Comparison of ENCODE assay signal across 12 cellular contexts in the genomic region with DNA sequence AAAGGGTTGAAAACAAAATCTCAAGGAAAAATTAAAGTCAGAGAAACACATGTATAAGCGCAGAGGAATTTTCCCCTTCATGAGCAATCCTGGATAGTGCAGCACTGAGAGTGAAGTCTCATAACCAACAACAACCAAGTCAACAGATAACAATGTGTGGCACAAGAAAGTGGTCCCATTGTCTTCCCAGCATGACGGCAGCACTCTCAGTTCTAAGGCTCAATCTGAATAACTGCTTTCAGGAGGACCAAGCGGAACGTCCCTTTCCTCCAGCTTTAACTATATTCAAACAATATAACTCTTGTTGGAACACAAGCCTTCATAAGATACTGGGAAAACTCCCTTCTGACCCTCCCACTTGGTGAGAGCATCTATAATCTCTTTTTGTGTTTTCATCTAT.
A peak's percentile ranks its signal among the peaks of the same experiment; 100 is the strongest.
DNase-seq lines count a peak whose midpoint lies in the region; ATAC-seq and TF ChIP-seq lines count a peak whose summit lies in the region.
"Had no signal": no experiment of that assay in that cellular context is flagged by ENCODE, and none has a peak within 500 bp of the region (broad histone marks: within the 10 kb centered on the region; RNA-seq: fewer than 3 reads in every experiment).

No MANE protein-coding gene starts in this region.

- peak overlapping the region; percentile 61 to 89 (median 82) for H3K27ac ChIP-seq in heart left ventricle
- H3K27ac ChIP-seq in vagina: peak overlapping the region; percentile 27

- intact Hi-C loops in heart left ventricle (cut with DNase I): loop anchor here in 2 of 10 donors (5.0 to 10.0 kb wide), 4 partner anchors 92 to 228 kb away; no protein-coding TSS in a partner anchor
- intact Hi-C loops in cardiac septum (cut with DNase I): loop anchor here (5.0 kb wide), 1 partner anchor 92 kb away; no protein-coding TSS in a partner anchor
- intact Hi-C loops in vagina (cut with DNase I): no loop called here

- TF ChIP-seq POLR2A in heart left ventricle (IDR thresholded peaks at IDR 0.05) (peak in 1 of 2 donors; percentile 23), vagina (IDR thresholded peaks at IDR 0.05) (no peak)

- WGBS in heart left ventricle, 4 donors: 42 to 54% (median 50%) methylated on average over 4 of the region's 4 CpGs

- H3K36me3 ChIP-seq in heart left ventricle (no peaks in the 10 kb centered on the region), vagina (no peaks in the 10 kb centered on the region)
- H3K36me3 ChIP-seq: HAP-1 had no signal

- TF ChIP-seq CTCF in heart left ventricle (IDR thresholded peaks at IDR 0.05): no peak
- TF ChIP-seq CTCF in vagina (IDR thresholded peaks at IDR 0.05): no peak

- DNase-seq in heart left ventricle (no peak), cardiac septum (ENCODE audit: low spot score) (no peak), inferior parietal cortex (ENCODE audit: extremely low spot score) (peak; percentile 87), pulmonary artery endothelial cell (ENCODE audit: low read depth, low spot score) (peak; percentile 63), vagina (ENCODE audit: extremely low spot score in 2 of 2) (no peak), AG08395 (ENCODE audit: low spot score) (no peak)
- DNase-seq in activated CD4-positive, alpha-beta T cell treated with anti-CD3 and anti-CD28 coated beads for 48 hours: no peak
- no peak for DNase-seq in activated CD8-positive, alpha-beta memory T cell treated with anti-CD3 and anti-CD28 coated beads, Interleukin-2, amount 50 U/mL, for 48 hours
- DNase-seq: effector CD8-positive, alpha-beta T cell; MM.1S had no signal

- H3K4me1 ChIP-seq in heart left ventricle (peaks cover 0 to 49% (median 15%) of the 10 kb centered on the region in 12 donors), vagina (peaks cover 12% of the 10 kb centered on the region)

- no peaks in the 10 kb centered on the region for H3K27me3 ChIP-seq in heart left ventricle
- H3K27me3 ChIP-seq in vagina: no peaks in the 10 kb centered on the region

- H3K4me3 ChIP-seq in heart left ventricle (peak overlapping the region; percentile 18 to 71 (median 56)), vagina (peak overlapping the region in 1 of 2 donors; percentile 33)
- H3K4me3 ChIP-seq: HAP-1 had no signal

- H3K9me3 ChIP-seq in heart left ventricle: no peaks in the 10 kb centered on the region
- no peaks in the 10 kb centered on the region for H3K9me3 ChIP-seq in vagina
- H3K9me3 ChIP-seq: HAP-1 had no signal

- ATAC-seq in heart left ventricle: peak; percentile 15 to 47 (median 43)
- ATAC-seq: WTC11 had no signal

Comparison
In these comparisons a context has a peak if more than half of its experiments do, and no peak if none do; other contexts are left out.
1. DNase-seq: peak in inferior parietal cortex (single experiment) and pulmonary artery endothelial cell (single experiment); none in heart left ventricle (0 of 5), cardiac septum (single experiment), vagina (0 of 2), AG08395 (single experiment), activated CD4-positive, alpha-beta T cell treated with anti-CD3 and anti-CD28 coated beads for 48 hours (single experiment) and activated CD8-positive, alpha-beta memory T cell treated with anti-CD3 and anti-CD28 coated beads, Interleukin-2, amount 50 U/mL, for 48 hours (single experiment).